2 cellular contexts compared by ENCODE assay signal in genomic region chr2:69731147-69731546, GRCh38.
TF ChIP-seq lines count a peak whose summit lies in the region.

No MANE protein-coding gene starts in this region.

TF ChIP-seq in HepG2, 621 proteins besides CTCF, POLR2A, EP300 and RAD21:
- TF ChIP-seq ZKSCAN8 (CRISPR knock-in tag; IDR thresholded peaks at IDR 0.05; ENCODE audit: borderline replicate concordance) (no peak), ZFY (CRISPR knock-in tag; IDR thresholded peaks at IDR 0.05) (no peak), KDM3A (CRISPR knock-in tag; IDR thresholded peaks at IDR 0.05; ENCODE audit: low read depth) (no peak), BCL3 (CRISPR knock-in tag; IDR thresholded peaks at IDR 0.05) (no peak), ATF1 (CRISPR knock-in tag; IDR thresholded peaks at IDR 0.05) (no peak), PRMT3 (CRISPR knock-in tag; IDR thresholded peaks at IDR 0.05; ENCODE audit: borderline replicate concordance, low read depth) (no peak)
- TF ChIP-seq, protein P1, sequence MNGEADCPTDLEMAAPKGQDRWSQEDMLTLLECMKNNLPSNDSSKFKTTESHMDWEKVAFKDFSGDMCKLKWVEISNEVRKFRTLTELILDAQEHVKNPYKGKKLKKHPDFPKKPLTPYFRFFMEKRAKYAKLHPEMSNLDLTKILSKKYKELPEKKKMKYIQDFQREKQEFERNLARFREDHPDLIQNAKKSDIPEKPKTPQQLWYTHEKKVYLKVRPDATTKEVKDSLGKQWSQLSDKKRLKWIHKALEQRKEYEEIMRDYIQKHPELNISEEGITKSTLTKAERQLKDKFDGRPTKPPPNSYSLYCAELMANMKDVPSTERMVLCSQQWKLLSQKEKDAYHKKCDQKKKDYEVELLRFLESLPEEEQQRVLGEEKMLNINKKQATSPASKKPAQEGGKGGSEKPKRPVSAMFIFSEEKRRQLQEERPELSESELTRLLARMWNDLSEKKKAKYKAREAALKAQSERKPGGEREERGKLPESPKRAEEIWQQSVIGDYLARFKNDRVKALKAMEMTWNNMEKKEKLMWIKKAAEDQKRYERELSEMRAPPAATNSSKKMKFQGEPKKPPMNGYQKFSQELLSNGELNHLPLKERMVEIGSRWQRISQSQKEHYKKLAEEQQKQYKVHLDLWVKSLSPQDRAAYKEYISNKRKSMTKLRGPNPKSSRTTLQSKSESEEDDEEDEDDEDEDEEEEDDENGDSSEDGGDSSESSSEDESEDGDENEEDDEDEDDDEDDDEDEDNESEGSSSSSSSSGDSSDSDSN (CRISPR knock-in tag; IDR thresholded peaks at IDR 0.05): no peak

TF ChIP-seq in GM12878, 131 proteins besides CTCF, POLR2A, EP300 and RAD21:
- TF ChIP-seq EED (IDR thresholded peaks at IDR 0.05; ENCODE audit: low read depth) (no peak), YBX1 (IDR thresholded peaks at IDR 0.05) (no peak), IRF4 (IDR thresholded peaks at IDR 0.05; ENCODE audit: low read depth, low read length) (no peak), TAF1 (IDR thresholded peaks at IDR 0.05; ENCODE audit: borderline replicate concordance, low read depth, low read length) (no peak), TCF12 (IDR thresholded peaks at IDR 0.05; ENCODE audit: low read depth, low read length) (no peak), EZH2 (IDR thresholded peaks at IDR 0.05; ENCODE audit: borderline replicate concordance, control insufficient read depth, low read depth, low read length) (no peak), SREBF1 (IDR thresholded peaks at IDR 0.05; ENCODE audit: low read length) (no peak), ATF3 (IDR thresholded peaks at IDR 0.05; ENCODE audit: borderline replicate concordance, extremely low read depth, low read depth, low read length) (no peak), IKZF1 (conservative IDR thresholded peaks at IDR 0.05) (no peak)
- TF ChIP-seq, protein P2, sequence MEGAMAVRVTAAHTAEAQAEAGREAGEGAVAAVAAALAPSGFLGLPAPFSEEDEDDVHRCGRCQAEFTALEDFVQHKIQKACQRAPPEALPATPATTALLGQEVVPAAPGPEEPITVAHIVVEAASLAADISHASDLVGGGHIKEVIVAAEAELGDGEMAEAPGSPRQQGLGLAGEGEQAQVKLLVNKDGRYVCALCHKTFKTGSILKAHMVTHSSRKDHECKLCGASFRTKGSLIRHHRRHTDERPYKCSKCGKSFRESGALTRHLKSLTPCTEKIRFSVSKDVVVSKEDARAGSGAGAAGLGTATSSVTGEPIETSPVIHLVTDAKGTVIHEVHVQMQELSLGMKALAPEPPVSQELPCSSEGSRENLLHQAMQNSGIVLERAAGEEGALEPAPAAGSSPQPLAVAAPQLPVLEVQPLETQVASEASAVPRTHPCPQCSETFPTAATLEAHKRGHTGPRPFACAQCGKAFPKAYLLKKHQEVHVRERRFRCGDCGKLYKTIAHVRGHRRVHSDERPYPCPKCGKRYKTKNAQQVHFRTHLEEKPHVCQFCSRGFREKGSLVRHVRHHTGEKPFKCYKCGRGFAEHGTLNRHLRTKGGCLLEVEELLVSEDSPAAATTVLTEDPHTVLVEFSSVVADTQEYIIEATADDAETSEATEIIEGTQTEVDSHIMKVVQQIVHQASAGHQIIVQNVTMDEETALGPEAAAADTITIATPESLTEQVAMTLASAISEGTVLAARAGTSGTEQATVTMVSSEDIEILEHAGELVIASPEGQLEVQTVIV (IDR thresholded peaks at IDR 0.05; ENCODE audit: borderline replicate concordance, partially characterized antibody): no peak
TF ChIP-seq in GM12878: peak in this region for 0.
